19 cellular contexts compared by ENCODE assay signal in genomic region chr11:112354364-112354763, GRCh38.
A peak's percentile ranks its signal among the peaks of the same experiment; 100 is the strongest.
DNase-seq lines count a peak whose midpoint lies in the region; ATAC-seq, FAIRE-seq and TF ChIP-seq lines count a peak whose summit lies in the region.
"Had no signal": no experiment of that assay in that cellular context is flagged by ENCODE, and none has a peak within 500 bp of the region (broad histone marks: within the 10 kb centered on the region; RNA-seq: fewer than 3 reads in every experiment).

No MANE protein-coding gene starts in this region.

- 96 to 97% (median 96%) methylated on average over 3 of the region's 3 CpGs for WGBS in psoas muscle, 3 donors

- intact Hi-C loops in psoas muscle (cut with DNase I) = no loop called here

- H3K27me3 ChIP-seq in CD4-positive, CD25-positive, alpha-beta regulatory T cell (ENCODE audit: control insufficient read depth, insufficient read depth, low read length) = no peaks in the 10 kb centered on the region
- no peaks in the 10 kb centered on the region for H3K27me3 ChIP-seq in psoas muscle (ENCODE audit: insufficient read depth in 3 of 3, low read length in 2 of 3)
- H3K27me3 ChIP-seq: BLaER1 treated with 17β-estradiol and CSF1 and Interleukin-3, amounts not matched to agents 10 nM and 100 nM had no signal

- peak; percentile 82 for FAIRE-seq in HTR-8/SVneo (lab: Jason Lieb, UNC)
- FAIRE-seq: G401.6, GM12891, GM18507, H54 had no signal

- no peak for TF ChIP-seq CTCF in psoas muscle (IDR thresholded peaks at IDR 0.05)

- no peak overlapping the region for H3K4me3 ChIP-seq in CD4-positive, CD25-positive, alpha-beta regulatory T cell (ENCODE audit: low read depth, low read length)
- no peak overlapping the region for H3K4me3 ChIP-seq in psoas muscle
- H3K4me3 ChIP-seq: BLaER1 treated with 17β-estradiol and CSF1 and Interleukin-3, amounts not matched to agents 10 nM and 100 nM; GM23248 had no signal

- peaks cover 7% of the 10 kb centered on the region for H3K36me3 Mint-ChIP-seq in CD4-positive, CD25-positive, alpha-beta regulatory T cell
- no peaks in the 10 kb centered on the region for H3K36me3 Mint-ChIP-seq in activated T-helper 17 cell treated with anti-CD3 and anti-CD28 coated beads, Interleukin-2, amount 50 U/mL, for 72 hours (ENCODE audit: low read depth)

- no peaks in the 10 kb centered on the region for H3K4me1 ChIP-seq in CD4-positive, CD25-positive, alpha-beta regulatory T cell (ENCODE audit: control insufficient read depth, insufficient read depth, low read length, poor library complexity, severe bottlenecking)
- no peaks in the 10 kb centered on the region for H3K4me1 ChIP-seq in psoas muscle

- H3K4me1 Mint-ChIP-seq in CD4-positive, CD25-positive, alpha-beta regulatory T cell = peaks cover 0 to 2% (median 0%) of the 10 kb centered on the region in 4 donors
- peaks cover 5% of the 10 kb centered on the region for H3K4me1 Mint-ChIP-seq in activated T-helper 17 cell treated with anti-CD3 and anti-CD28 coated beads, Interleukin-2, amount 50 U/mL, for 72 hours
- H3K4me1 Mint-ChIP-seq: B cell; CD8-positive, alpha-beta memory T cell had no signal

- H3K27me3 Mint-ChIP-seq in CD4-positive, CD25-positive, alpha-beta regulatory T cell = no peaks in the 10 kb centered on the region
- H3K27me3 Mint-ChIP-seq in activated T-helper 17 cell treated with anti-CD3 and anti-CD28 coated beads, Interleukin-2, amount 50 U/mL, for 72 hours = no peaks in the 10 kb centered on the region
- H3K27me3 Mint-ChIP-seq: B cell; CD8-positive, alpha-beta memory T cell had no signal

- no peak overlapping the region for H3K4me3 Mint-ChIP-seq in CD4-positive, CD25-positive, alpha-beta regulatory T cell
- no peak overlapping the region for H3K4me3 Mint-ChIP-seq in activated T-helper 17 cell treated with anti-CD3 and anti-CD28 coated beads, Interleukin-2, amount 50 U/mL, for 72 hours
- H3K4me3 Mint-ChIP-seq: B cell; CD8-positive, alpha-beta memory T cell; HFFc6 had no signal

- H3K9me3 Mint-ChIP-seq in CD4-positive, CD25-positive, alpha-beta regulatory T cell = peaks cover 0 to 4% (median 0%) of the 10 kb centered on the region in 7 donors
- peaks cover 3% of the 10 kb centered on the region for H3K9me3 Mint-ChIP-seq in activated T-helper 17 cell treated with anti-CD3 and anti-CD28 coated beads, Interleukin-2, amount 50 U/mL, for 72 hours
- H3K9me3 Mint-ChIP-seq: CD8-positive, alpha-beta memory T cell; HFFc6 had no signal

- ATAC-seq in CD4-positive, CD25-positive, alpha-beta regulatory T cell (ENCODE audit: low read depth in 2 of 2) = no peak
- peak; percentile 52 for ATAC-seq in activated T-helper 17 cell treated with anti-CD3 and anti-CD28 coated beads, Interleukin-2, amount 50 U/mL, for 72 hours (replicated peaks)
- ATAC-seq in psoas muscle = no peak
- ATAC-seq: HCT116 had no signal

- H3K36me3 ChIP-seq in CD4-positive, CD25-positive, alpha-beta regulatory T cell (ENCODE audit: control insufficient read depth, insufficient read depth, low read length) = no peaks in the 10 kb centered on the region
- no peaks in the 10 kb centered on the region for H3K36me3 ChIP-seq in psoas muscle (ENCODE audit: insufficient read depth in 1 of 2, low read depth in 1 of 2)
- H3K36me3 ChIP-seq: BLaER1 treated with 17β-estradiol and CSF1 and Interleukin-3, amounts not matched to agents 10 nM and 100 nM had no signal

- no peaks in the 10 kb centered on the region for H3K9me3 ChIP-seq in CD4-positive, CD25-positive, alpha-beta regulatory T cell (ENCODE audit: control insufficient read depth in 2 of 2, low read length in 2 of 2)
- no peaks in the 10 kb centered on the region for H3K9me3 ChIP-seq in psoas muscle

- no peak overlapping the region for H3K27ac ChIP-seq in CD4-positive, CD25-positive, alpha-beta regulatory T cell (ENCODE audit: insufficient read depth, low read length, poor library complexity, severe bottlenecking)
- H3K27ac ChIP-seq in psoas muscle = no peak overlapping the region
- H3K27ac ChIP-seq: BLaER1 treated with 17β-estradiol and CSF1 and Interleukin-3, amounts not matched to agents 10 nM and 100 nM; GM23248; HL-60 had no signal

- no peak for DNase-seq in CD4-positive, CD25-positive, alpha-beta regulatory T cell
- no peak for DNase-seq in HTR-8/SVneo (ENCODE audit: insufficient read length, low spot score)
- DNase-seq in ureter (ENCODE audit: low spot score) = peak; percentile 7
- no peak for DNase-seq in NCI-H1417 (lab: John Stamatoyannopoulos, UW)
- DNase-seq in psoas muscle = no peak
- DNase-seq: CD8-positive, alpha-beta memory T cell; COR-L47; DMS 273 treated with DMSO at 0.1 percent for 48 hours; GM23248; HFFc6 had no signal

- H3K27ac Mint-ChIP-seq in CD4-positive, CD25-positive, alpha-beta regulatory T cell = peak overlapping the region in 2 of 3 donors; percentile 3 to 6
- peak overlapping the region; percentile 14 for H3K27ac Mint-ChIP-seq in activated T-helper 17 cell treated with anti-CD3 and anti-CD28 coated beads, Interleukin-2, amount 50 U/mL, for 72 hours
- H3K27ac Mint-ChIP-seq: B cell, HFFc6 had no signal
